Comparison of ENCODE assay signal across 11 cellular contexts in genomic region chr6:158797331-158798202, GRCh38. TPM values are rescaled to one million over a fixed set of nuclear protein-coding genes. Genes with fewer than 3 reads are reported as not detected.
A peak's percentile ranks its signal among the peaks of the same experiment; 100 is the strongest.
DNase-seq lines count a peak whose midpoint lies in the region; ATAC-seq, FAIRE-seq and TF ChIP-seq lines count a peak whose summit lies in the region.
"Had no signal": no experiment of that assay in that cellular context is flagged by ENCODE, and none has a peak within 500 bp of the region (broad histone marks: within the 10 kb centered on the region; RNA-seq: fewer than 3 reads in every experiment).

No MANE protein-coding gene starts in this region.

- H3K9me3 ChIP-seq in right lobe of liver (no peaks in the 10 kb centered on the region), HepG2 (ENCODE audit: low read length) (no peaks in the 10 kb centered on the region), aorta (ENCODE audit: control insufficient read depth, low read length) (no peaks in the 10 kb centered on the region), ovary (no peaks in the 10 kb centered on the region)
- H3K9me3 ChIP-seq: sigmoid colon, thoracic aorta had no signal

- peaks cover 12% of the 10 kb centered on the region; the same call in 1 of the 2 replicates for H4K20me1 ChIP-seq in HepG2 (ENCODE audit: insufficient read depth, low read length)

- no peak overlapping the region for H3K9ac ChIP-seq in HepG2 (ENCODE audit: insufficient read depth, low read depth, low read length)

- H3K4me1 ChIP-seq in right lobe of liver (peaks cover 0 to 60% (median 15%) of the 10 kb centered on the region in 4 donors), HepG2 (ENCODE audit: insufficient read depth, low read length) (peaks cover 61% of the 10 kb centered on the region), aorta (ENCODE audit: control insufficient read depth in 1 of 2, insufficient read depth in 2 of 2, low read length in 2 of 2) (peaks cover 2 to 3% of the 10 kb centered on the region in 2 donors), ovary (ENCODE audit: insufficient read depth) (peaks cover 18% of the 10 kb centered on the region)

- no peak for FAIRE-seq in HepG2 (lab: Jason Lieb, UNC)

- peaks cover 62% of the 10 kb centered on the region for H3K79me2 ChIP-seq in HepG2 (ENCODE audit: insufficient read depth, low read length)

- no peaks in the 10 kb centered on the region for H3K36me3 ChIP-seq in right lobe of liver
- peaks cover 0 to 1% of the 10 kb centered on the region in 2 experiments; a peak in 2 of 5 replicates for H3K36me3 ChIP-seq in HepG2 (replicated peaks in 1 of 2; ENCODE audit: control insufficient read depth in 1 of 2, insufficient read depth in 2 of 2, low read length in 2 of 2)
- H3K36me3 ChIP-seq in aorta (ENCODE audit: control insufficient read depth in 1 of 2, insufficient read depth in 2 of 2, low read length in 1 of 2): peaks cover 0 to 2% of the 10 kb centered on the region in 2 donors
- H3K36me3 ChIP-seq in ovary: no peaks in the 10 kb centered on the region
- H3K36me3 ChIP-seq: sigmoid colon, thoracic aorta had no signal

- DNase-seq in right lobe of liver: no peak
- DNase-seq in HepG2 (ENCODE audit: low spot score): no peak
- peak; percentile 73 for DNase-seq in amniotic epithelial cell (ENCODE audit: low read depth)
- DNase-seq in hepatic stellate cell (ENCODE audit: low spot score): peak; percentile 77
- no peak for DNase-seq in aorta
- no peak for DNase-seq in NCI-H510A (lab: John Stamatoyannopoulos, UW)
- DNase-seq in ovary: no peak
- DNase-seq: DMS 273 treated with DMSO at 0.1 percent for 48 hours, sigmoid colon had no signal

- WGBS in right lobe of liver (ENCODE audit: insufficient coverage, low coverage, low lambda C conversion rate, missing lambda C conversion rate): 31% methylated on average over 3 of the region's 3 CpGs
- 81% methylated on average over 3 of the region's 3 CpGs for WGBS in HepG2 (ENCODE audit: low lambda C conversion rate)
- 18 to 27% methylated on average over 3 of the region's 3 CpGs for WGBS in aorta, 2 donors
- WGBS in ovary, 3 donors: 34 to 54% (median 51%) methylated on average over 3 of the region's 3 CpGs

- H3K4me3 ChIP-seq in right lobe of liver: no peak overlapping the region
- no peak overlapping the region for H3K4me3 ChIP-seq in HepG2 (replicated peaks in 1 of 3; ENCODE audit: insufficient read depth in 1 of 3, low read depth in 2 of 3, low read length in 3 of 3)
- no peak overlapping the region for H3K4me3 ChIP-seq in aorta (ENCODE audit: low read length in 2 of 2)
- H3K4me3 ChIP-seq in ovary: no peak overlapping the region
- H3K4me3 ChIP-seq: sigmoid colon, thoracic aorta had no signal

- in situ Hi-C loops in HepG2 (cut with HindIII; ENCODE audit: extremely low pct_ligation_motif_present, low pct_unique_long_range_greater_than_20kb): loop anchor here (5.0 kb wide), 1 partner anchor 175 kb away; no protein-coding TSS in a partner anchor

- no peak for TF ChIP-seq RAD21 in HepG2 (CRISPR knock-in tag; IDR thresholded peaks at IDR 0.05)

- H3K27ac ChIP-seq in right lobe of liver (peak overlapping the region in 2 of 3 donors; percentile 79 to 83), HepG2 (ENCODE audit: extremely low read length, insufficient read depth, low read length) (no peak overlapping the region), aorta (ENCODE audit: low read depth in 1 of 2, low read length in 2 of 2) (no peak overlapping the region), ovary (no peak overlapping the region)

- TF ChIP-seq POLR2A in right lobe of liver (IDR thresholded peaks at IDR 0.05): no peak
- TF ChIP-seq POLR2A in HepG2 (IDR thresholded peaks at IDR 0.05; ENCODE audit: insufficient read depth in 1 of 2, low read depth in 2 of 2, low read length in 2 of 2): no peak
- TF ChIP-seq POLR2A in ovary (IDR thresholded peaks at IDR 0.05): no peak

- H3K27me3 ChIP-seq in right lobe of liver: no peaks in the 10 kb centered on the region
- H3K27me3 ChIP-seq in HepG2 (ENCODE audit: control insufficient read depth in 1 of 2, insufficient read depth in 2 of 2, low read length in 2 of 2): no peaks in the 10 kb centered on the region
- no peaks in the 10 kb centered on the region for H3K27me3 ChIP-seq in aorta (ENCODE audit: control insufficient read depth in 1 of 2, insufficient read depth in 2 of 2, low read length in 1 of 2)
- no peaks in the 10 kb centered on the region for H3K27me3 ChIP-seq in ovary
- H3K27me3 ChIP-seq: sigmoid colon had no signal

- intact Hi-C loops in right lobe of liver (cut with DNase I) (no loop called here), HepG2 (cut with micrococcal nuclease; ENCODE audit: unreplicated experiment) (loop anchor here (2.0 kb wide), 1 partner anchor 17 kb away; no protein-coding TSS in a partner anchor), aorta (cut with DNase I) (no loop called here), ovary (cut with DNase I) (no loop called here)

- H3K4me2 ChIP-seq in HepG2 (ENCODE audit: low read depth, low read length): no peak overlapping the region

- POLR2A ChIA-PET in HepG2 (lab: Yijun Ruan, JAX): no interaction called here

- CTCF ChIA-PET in HepG2 (lab: Yijun Ruan, JAX; ENCODE audit: low intra/inter-chr PET ratio, low total read pairs): no interaction called here

- no TSS peak for BruUV-seq in HepG2 (replicated peaks; lab: Mats Ljungman, UMichigan)

- TF ChIP-seq EP300 in HepG2 (IDR thresholded peaks at IDR 0.05; ENCODE audit: low read depth in 2 of 2, low read length in 2 of 2) (no peak), HepG2 (CRISPR knock-in tag; IDR thresholded peaks at IDR 0.05; ENCODE audit: borderline replicate concordance) (no peak), ovary (IDR thresholded peaks at IDR 0.05) (no peak)

- TF ChIP-seq CTCF in right lobe of liver (IDR thresholded peaks at IDR 0.05): no peak
- TF ChIP-seq CTCF in HepG2 (CRISPR knock-in tag; IDR thresholded peaks at IDR 0.05): no peak
- no peak for TF ChIP-seq CTCF in ovary (IDR thresholded peaks at IDR 0.05)

- ATAC-seq in right lobe of liver (no peak), HepG2 (no peak), aorta (ENCODE audit: low FRiP score) (peak; percentile 51), HG03354 (IDR thresholded peaks at IDR 0.05; ENCODE audit: poor library complexity, severe bottlenecking, unreplicated experiment) (no peak)

- no peak overlapping the region for H2AFZ ChIP-seq in HepG2 (ENCODE audit: low read length)

TF ChIP-seq in HepG2, 621 proteins besides CTCF, POLR2A, EP300 and RAD21 (continues in another document):
- no peak for TF ChIP-seq ZNF205 (CRISPR knock-in tag; IDR thresholded peaks at IDR 0.05)
- TF ChIP-seq PCBP1 (IDR thresholded peaks at IDR 0.05; ENCODE audit: borderline replicate concordance, low read depth, low read length): no peak

RNA-seq across cellular contexts. Expression of gene EZR, which starts 21.6 kb away (rescaled TPM):
- 100 to 1,000 TPM in 1 of 6 experiments, 10 to 100 TPM in 5; 26.4 to 161 (median 35.9) TPM for total RNA-seq in right lobe of liver
- total RNA-seq in HepG2 (2016; rRNA removed; fragmentation: Illumina TruSeq; extraction: Trizol): 60.3 and 75.7 TPM in 2 replicates
- 8.6 and 10.8 TPM in 2 replicates for total RNA-seq in HepG2 (2016; cell fraction: cytosol; rRNA removed; fragmentation: Illumina TruSeq; extraction: Trizol; ENCODE audit: low read depth)
- 63.6 and 68.8 TPM in 2 replicates for total RNA-seq in HepG2 (2016; cell fraction: insoluble cytoplasmic fraction; rRNA removed; fragmentation: Illumina TruSeq; extraction: Trizol)
- total RNA-seq in HepG2 (2016; cell fraction: membrane; rRNA removed; fragmentation: Illumina TruSeq; extraction: Trizol): 21.2 and 23.3 TPM in 2 replicates
- 35.3 and 38.9 TPM in 2 replicates for total RNA-seq in HepG2 (2016; cell fraction: nucleus; rRNA removed; fragmentation: Illumina TruSeq; extraction: Trizol)
- polyA plus RNA-seq in HepG2 (2011; rRNA removed): 34.7 and 36.8 TPM in 2 replicates
- polyA plus RNA-seq in HepG2 (2011; cell fraction: cytosol; rRNA removed): 34.1 and 34.2 TPM in 2 replicates
- polyA plus RNA-seq in HepG2 (2011; cell fraction: nucleus; rRNA removed): 25.0 and 25.8 TPM in 2 replicates
- polyA plus RNA-seq in HepG2 (2012): 18.5 and 28.6 TPM in 2 replicates
- 5.0 and 5.1 TPM in 2 replicates for polyA plus RNA-seq in HepG2 (2016; cell fraction: cytosol; fragmentation: Illumina TruSeq; extraction: Trizol; ENCODE audit: low read depth)
- polyA plus RNA-seq in HepG2 (2016; cell fraction: insoluble cytoplasmic fraction; fragmentation: Illumina TruSeq; extraction: Trizol; ENCODE audit: low read depth): 79.1 and 90.3 TPM in 2 replicates
- 12.2 TPM in 2 replicates for polyA plus RNA-seq in HepG2 (2016; cell fraction: membrane; fragmentation: Illumina TruSeq; extraction: Trizol; ENCODE audit: low read depth)
- polyA plus RNA-seq in HepG2 (2016; cell fraction: nucleus; fragmentation: Illumina TruSeq; extraction: Trizol; ENCODE audit: insufficient read depth, low read depth): 60.9 and 63.5 TPM in 2 replicates
- polyA minus RNA-seq in HepG2 (2011; rRNA and poly(A)+ RNA removed; ENCODE audit: low replicate concordance): 45.1 and 93.9 TPM in 2 replicates
- polyA minus RNA-seq in HepG2 (2011; cell fraction: cytosol; rRNA and poly(A)+ RNA removed): 28.8 and 29.4 TPM in 2 replicates
- 17.6 and 19.8 TPM in 2 replicates for polyA minus RNA-seq in HepG2 (2011; cell fraction: nucleus; rRNA and poly(A)+ RNA removed)
- total RNA-seq in aorta: 10 to 100 TPM; 44.8 to 56.2 TPM
- 100 to 1,000 TPM in 1 of 2 donors, 10 to 100 TPM in 1; 13.4 to 127 TPM for polyA plus RNA-seq in aorta
- 100 to 1,000 TPM in 4 of 7 donors, 10 to 100 TPM in 3; 39.0 to 214 (median 116) TPM for total RNA-seq in ovary
- 10 to 100 TPM; 45.1 to 85.6 TPM for polyA plus RNA-seq in ovary

Comparison
In these comparisons a context has a peak if more than half of its experiments do, and no peak if none do; other contexts are left out.
1. H3K27ac ChIP-seq: peak in right lobe of liver (2 of 3); none in HepG2 (single experiment), aorta (0 of 2) and ovary (0 of 2).
2. DNase-seq: peak in amniotic epithelial cell (single experiment) and hepatic stellate cell (single experiment); none in right lobe of liver (0 of 3), HepG2 (single experiment), aorta (0 of 2), NCI-H510A (single experiment) and ovary (0 of 5).